Comparison of ENCODE assay signal across 1 cellular context in the genomic region with DNA sequence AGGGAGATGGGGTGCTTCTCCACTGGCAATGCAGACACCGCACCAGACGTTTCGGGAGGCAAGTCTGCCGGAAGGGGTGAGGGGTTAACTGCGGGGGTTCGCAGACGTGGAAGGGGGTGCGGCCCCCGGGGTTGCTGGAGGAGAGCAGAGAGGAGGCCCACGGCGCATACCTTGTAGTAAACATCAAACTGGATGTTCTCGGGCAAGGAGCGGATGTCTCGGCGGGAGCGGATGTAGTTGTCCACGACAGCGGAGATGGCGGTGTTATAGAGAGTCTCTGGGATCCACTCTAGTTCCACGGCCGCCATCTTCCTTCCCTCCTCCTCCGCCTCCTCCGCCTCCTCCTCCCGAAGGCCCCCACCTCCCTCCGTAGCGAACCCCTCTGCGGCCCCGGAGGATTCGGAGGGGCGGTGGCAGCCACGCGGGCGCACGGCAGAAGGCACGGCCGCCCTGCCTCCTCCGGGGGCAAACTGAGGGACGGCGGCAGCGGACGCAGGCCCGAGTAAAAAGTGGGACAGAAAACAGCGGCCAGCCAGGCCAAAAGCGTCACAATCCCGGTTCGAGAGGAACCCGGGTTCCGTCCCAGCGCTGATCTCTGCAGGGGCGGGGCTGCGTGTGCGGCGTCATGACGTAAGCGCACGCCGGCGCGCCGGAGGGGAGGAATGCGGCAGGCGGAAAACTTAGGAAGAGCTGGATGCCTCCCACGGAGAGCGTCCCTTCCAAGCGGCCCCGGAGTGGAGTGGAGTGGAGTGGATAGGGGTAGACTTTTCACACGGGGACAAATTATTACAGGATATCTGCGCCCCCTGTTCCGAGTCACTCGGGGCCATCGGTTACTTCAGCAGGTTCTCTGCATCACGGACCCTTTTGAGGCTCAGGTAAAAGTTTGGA.
A peak's percentile ranks its signal among the peaks of the same experiment; 100 is the strongest.
TF ChIP-seq lines count a peak whose summit lies in the region.

A gene with protein sequence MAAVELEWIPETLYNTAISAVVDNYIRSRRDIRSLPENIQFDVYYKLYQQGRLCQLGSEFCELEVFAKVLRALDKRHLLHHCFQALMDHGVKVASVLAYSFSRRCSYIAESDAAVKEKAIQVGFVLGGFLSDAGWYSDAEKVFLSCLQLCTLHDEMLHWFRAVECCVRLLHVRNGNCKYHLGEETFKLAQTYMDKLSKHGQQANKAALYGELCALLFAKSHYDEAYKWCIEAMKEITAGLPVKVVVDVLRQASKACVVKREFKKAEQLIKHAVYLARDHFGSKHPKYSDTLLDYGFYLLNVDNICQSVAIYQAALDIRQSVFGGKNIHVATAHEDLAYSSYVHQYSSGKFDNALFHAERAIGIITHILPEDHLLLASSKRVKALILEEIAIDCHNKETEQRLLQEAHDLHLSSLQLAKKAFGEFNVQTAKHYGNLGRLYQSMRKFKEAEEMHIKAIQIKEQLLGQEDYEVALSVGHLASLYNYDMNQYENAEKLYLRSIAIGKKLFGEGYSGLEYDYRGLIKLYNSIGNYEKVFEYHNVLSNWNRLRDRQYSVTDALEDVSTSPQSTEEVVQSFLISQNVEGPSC (minus strand): TSS at position 619 of the 891 bp plus-strand sequence. CDS start 311 bp downstream, at position 308.

TF ChIP-seq in K562, 482 proteins besides CTCF, POLR2A, EP300 and RAD21 (continued from another document and continues in another):
- TF ChIP-seq ZNF449 (CRISPR knock-in tag; IDR thresholded peaks at IDR 0.05) (no peak), RBM15 (IDR thresholded peaks at IDR 0.05; ENCODE audit: insufficient read depth, low read length) (no peak), ATF7 (IDR thresholded peaks at IDR 0.05) (peak; percentile 95), ZNF695 (CRISPR knock-in tag; IDR thresholded peaks at IDR 0.05) (no peak), SP1 (CRISPR knock-in tag; IDR thresholded peaks at IDR 0.05) (peak; percentile 46; the same call in 1 of the 2 replicates), NFRKB (IDR thresholded peaks at IDR 0.05; ENCODE audit: low read depth) (peak; percentile 83), JUN (IDR thresholded peaks at IDR 0.05; ENCODE audit: borderline replicate concordance, low read depth, low read length) (0 out of 2 replicates have a peak, but pooled peaks have one; percentile 36), JUN (CRISPR knock-in tag; IDR thresholded peaks at IDR 0.05; ENCODE audit: borderline replicate concordance) (peak; percentile 78; the same call in 1 of the 2 replicates), JUNB (CRISPR knock-in tag; conservative IDR thresholded peaks at IDR 0.05) (0 out of 2 replicates have a peak, but pooled peaks have one; percentile 20), RBFOX2 (IDR thresholded peaks at IDR 0.05; ENCODE audit: low read depth, low read length) (peak; percentile 95), ZNF561 (CRISPR knock-in tag; conservative IDR thresholded peaks at IDR 0.05) (no peak), HDAC1 (IDR thresholded peaks at IDR 0.05) (peak in 1 of 2 experiments; percentile 75; a peak in 2 of 4 replicates), PYGO2 (tag; IDR thresholded peaks at IDR 0.05) (no peak), ERF (CRISPR knock-in tag; IDR thresholded peaks at IDR 0.05) (peak; percentile 59; the same call in 1 of the 2 replicates), E2F4 (CRISPR knock-in tag; IDR thresholded peaks at IDR 0.05; ENCODE audit: low read depth) (0 out of 2 replicates have a peak, but pooled peaks have one; percentile 5), LCOR (CRISPR knock-in tag; IDR thresholded peaks at IDR 0.05) (peak; percentile 2), GATAD2A (IDR thresholded peaks at IDR 0.05) (peak; percentile 64; the same call in 1 of the 2 replicates), RBM34 (IDR thresholded peaks at IDR 0.05; ENCODE audit: borderline replicate concordance, insufficient read depth, low read length) (no peak), NBN (IDR thresholded peaks at IDR 0.05; ENCODE audit: low read depth) (0 out of 2 replicates have a peak, but pooled peaks have one; percentile 64), IRF2 (CRISPR knock-in tag; IDR thresholded peaks at IDR 0.05) (no peak), ZNF778 (CRISPR knock-in tag; IDR thresholded peaks at IDR 0.05) (no peak), ZNF780A (CRISPR knock-in tag; IDR thresholded peaks at IDR 0.05) (no peak), PHTF2 (CRISPR knock-in tag; IDR thresholded peaks at IDR 0.05) (no peak), ARID1B (IDR thresholded peaks at IDR 0.05) (peak; percentile 23; the same call in 1 of the 2 replicates), TCF3 (CRISPR knock-in tag; IDR thresholded peaks at IDR 0.05) (0 out of 2 replicates have a peak, but pooled peaks have one; percentile 5), KDM5B (IDR thresholded peaks at IDR 0.05; ENCODE audit: insufficient replicate concordance, low read depth, low read length) (peak; percentile 84), ARID3B (CRISPR knock-in tag; IDR thresholded peaks at IDR 0.05; ENCODE audit: borderline replicate concordance) (peak; percentile 33; the same call in 1 of the 2 replicates), MTA1 (IDR thresholded peaks at IDR 0.05; ENCODE audit: borderline replicate concordance) (no peak), ZBTB5 (IDR thresholded peaks at IDR 0.05) (no peak), SRF (CRISPR knock-in tag; IDR thresholded peaks at IDR 0.05) (no peak), ZC3H11A (IDR thresholded peaks at IDR 0.05; ENCODE audit: low read depth, low read length) (no peak), ZBTB7A (IDR thresholded peaks at IDR 0.05; ENCODE audit: borderline replicate concordance, control insufficient read depth, low read depth, low read length) (peak; percentile 87; the same call in 1 of the 2 replicates), WHSC1 (IDR thresholded peaks at IDR 0.05; ENCODE audit: low read length) (no peak), ZBTB17 (CRISPR knock-in tag; IDR thresholded peaks at IDR 0.05) (0 out of 2 replicates have a peak, but pooled peaks have one; percentile 31)
- TF ChIP-seq, protein P1, sequence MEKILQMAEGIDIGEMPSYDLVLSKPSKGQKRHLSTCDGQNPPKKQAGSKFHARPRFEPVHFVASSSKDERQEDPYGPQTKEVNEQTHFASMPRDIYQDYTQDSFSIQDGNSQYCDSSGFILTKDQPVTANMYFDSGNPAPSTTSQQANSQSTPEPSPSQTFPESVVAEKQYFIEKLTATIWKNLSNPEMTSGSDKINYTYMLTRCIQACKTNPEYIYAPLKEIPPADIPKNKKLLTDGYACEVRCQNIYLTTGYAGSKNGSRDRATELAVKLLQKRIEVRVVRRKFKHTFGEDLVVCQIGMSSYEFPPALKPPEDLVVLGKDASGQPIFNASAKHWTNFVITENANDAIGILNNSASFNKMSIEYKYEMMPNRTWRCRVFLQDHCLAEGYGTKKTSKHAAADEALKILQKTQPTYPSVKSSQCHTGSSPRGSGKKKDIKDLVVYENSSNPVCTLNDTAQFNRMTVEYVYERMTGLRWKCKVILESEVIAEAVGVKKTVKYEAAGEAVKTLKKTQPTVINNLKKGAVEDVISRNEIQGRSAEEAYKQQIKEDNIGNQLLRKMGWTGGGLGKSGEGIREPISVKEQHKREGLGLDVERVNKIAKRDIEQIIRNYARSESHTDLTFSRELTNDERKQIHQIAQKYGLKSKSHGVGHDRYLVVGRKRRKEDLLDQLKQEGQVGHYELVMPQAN (IDR thresholded peaks at IDR 0.05; ENCODE audit: borderline replicate concordance), result no peak
- TF ChIP-seq, protein P2, sequence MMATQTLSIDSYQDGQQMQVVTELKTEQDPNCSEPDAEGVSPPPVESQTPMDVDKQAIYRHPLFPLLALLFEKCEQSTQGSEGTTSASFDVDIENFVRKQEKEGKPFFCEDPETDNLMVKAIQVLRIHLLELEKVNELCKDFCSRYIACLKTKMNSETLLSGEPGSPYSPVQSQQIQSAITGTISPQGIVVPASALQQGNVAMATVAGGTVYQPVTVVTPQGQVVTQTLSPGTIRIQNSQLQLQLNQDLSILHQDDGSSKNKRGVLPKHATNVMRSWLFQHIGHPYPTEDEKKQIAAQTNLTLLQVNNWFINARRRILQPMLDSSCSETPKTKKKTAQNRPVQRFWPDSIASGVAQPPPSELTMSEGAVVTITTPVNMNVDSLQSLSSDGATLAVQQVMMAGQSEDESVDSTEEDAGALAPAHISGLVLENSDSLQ (IDR thresholded peaks at IDR 0.05), result peak; percentile 28; the same call in 1 of the 2 replicates
